ENCODE assay signal across 8 cellular contexts in the genomic region with DNA sequence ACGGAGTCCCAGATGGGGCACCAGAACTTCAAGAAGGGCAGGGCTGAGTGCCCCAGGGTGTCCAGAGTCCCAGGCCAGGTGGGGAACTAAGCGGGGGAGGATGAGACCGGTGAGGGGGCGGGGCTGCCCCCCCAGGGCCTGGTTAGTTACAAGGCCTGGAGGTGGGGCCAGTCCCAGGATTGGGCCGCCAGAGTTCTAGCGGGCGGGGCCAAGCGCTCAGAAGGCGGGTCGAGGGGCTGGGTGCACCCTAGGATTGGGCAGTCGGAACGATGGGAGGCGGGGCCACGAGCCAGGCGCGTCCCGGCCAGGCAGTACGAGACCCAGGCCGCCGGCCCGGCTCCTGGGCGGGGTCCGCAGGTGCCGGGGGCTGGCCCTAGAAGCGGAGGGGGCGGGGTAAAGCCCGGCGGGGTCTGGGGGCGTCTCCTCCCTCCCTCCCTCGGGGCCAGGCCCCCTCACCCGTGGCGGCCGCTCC. TPM values are rescaled to one million over a fixed set of nuclear protein-coding genes. Genes with fewer than 3 reads are reported as not detected.
DNase-seq lines count a peak whose midpoint lies in the region; ATAC-seq and TF ChIP-seq lines count a peak whose summit lies in the region.

No MANE protein-coding gene starts in this region.

- no peaks in the 10 kb centered on the region for H3K9me3 Mint-ChIP-seq in T-helper 2 cell treated with Interferon-gamma antibody and Interleukin-4, amounts not matched to agents 5 μg/mL and 100 μg/mL, for 36 hours

- peak overlapping the region; percentile 82 for H3K4me3 Mint-ChIP-seq in T-helper 2 cell treated with Interferon-gamma antibody and Interleukin-4, amounts not matched to agents 5 μg/mL and 100 μg/mL, for 36 hours

- H3K27me3 Mint-ChIP-seq in T-helper 2 cell treated with Interferon-gamma antibody and Interleukin-4, amounts not matched to agents 5 μg/mL and 100 μg/mL, for 36 hours (ENCODE audit: low read depth): no peaks in the 10 kb centered on the region

- H3K36me3 ChIP-seq in ascending aorta (no peaks in the 10 kb centered on the region), rectal smooth muscle tissue (ENCODE audit: control insufficient read depth, insufficient read depth, low read length) (no peaks in the 10 kb centered on the region), aorta (ENCODE audit: control insufficient read depth in 1 of 2, insufficient read depth in 2 of 2, low read length in 1 of 2) (peaks cover 0 to 2% of the 10 kb centered on the region in 2 donors)

- TF ChIP-seq CTCF in ascending aorta (IDR thresholded peaks at IDR 0.05): no peak

- H3K9me3 ChIP-seq in ascending aorta (no peaks in the 10 kb centered on the region), aorta (ENCODE audit: control insufficient read depth, low read length) (no peaks in the 10 kb centered on the region)

- peak overlapping the region; percentile 87 for H3K27ac Mint-ChIP-seq in T-helper 2 cell treated with Interferon-gamma antibody and Interleukin-4, amounts not matched to agents 5 μg/mL and 100 μg/mL, for 36 hours

- H3K27me3 ChIP-seq in ascending aorta (no peaks in the 10 kb centered on the region), rectal smooth muscle tissue (ENCODE audit: control insufficient read depth, insufficient read depth, low read length) (no peaks in the 10 kb centered on the region), aorta (ENCODE audit: control insufficient read depth in 1 of 2, insufficient read depth in 2 of 2, low read length in 1 of 2) (no peaks in the 10 kb centered on the region)

- peak overlapping the region; percentile 73 for H3K9ac ChIP-seq in rectal smooth muscle tissue (ENCODE audit: low read length)

- H3K36me3 Mint-ChIP-seq in T-helper 2 cell treated with Interferon-gamma antibody and Interleukin-4, amounts not matched to agents 5 μg/mL and 100 μg/mL, for 36 hours (ENCODE audit: low read depth): peaks cover 10% of the 10 kb centered on the region

- ATAC-seq in GM18502 (IDR thresholded peaks at IDR 0.05; ENCODE audit: poor library complexity, unreplicated experiment) (peak; percentile 83), HG02970 (IDR thresholded peaks at IDR 0.05; ENCODE audit: low FRiP score, unreplicated experiment) (peak; percentile 85), aorta (ENCODE audit: low FRiP score) (peak; percentile 96)

- peak overlapping the region; percentile 84 to 94 for H3K4me3 ChIP-seq in ascending aorta
- H3K4me3 ChIP-seq in rectal smooth muscle tissue (ENCODE audit: low read length): peak overlapping the region; percentile 87
- H3K4me3 ChIP-seq in aorta (ENCODE audit: low read length in 2 of 2): peak overlapping the region; percentile 14 to 89

- peaks cover 14% of the 10 kb centered on the region for H3K4me1 Mint-ChIP-seq in T-helper 2 cell treated with Interferon-gamma antibody and Interleukin-4, amounts not matched to agents 5 μg/mL and 100 μg/mL, for 36 hours (ENCODE audit: low read depth)

- H3K27ac ChIP-seq in ascending aorta (peak overlapping the region; percentile 95 to 97), rectal smooth muscle tissue (ENCODE audit: low read depth, low read length) (peak overlapping the region; percentile 95), aorta (ENCODE audit: low read depth in 1 of 2, low read length in 2 of 2) (peak overlapping the region; percentile 71 to 79)

- 0 to 1% methylated on average over 19 to 33 of the region's 33 CpGs for WGBS in aorta, 2 donors

- H3K4me1 ChIP-seq in ascending aorta: peaks cover 2 to 6% of the 10 kb centered on the region in 2 donors
- H3K4me1 ChIP-seq in rectal smooth muscle tissue (ENCODE audit: control insufficient read depth, insufficient read depth, low read length): peaks cover 3% of the 10 kb centered on the region
- H3K4me1 ChIP-seq in aorta (ENCODE audit: control insufficient read depth in 1 of 2, insufficient read depth in 2 of 2, low read length in 2 of 2): no peaks in the 10 kb centered on the region

- intact Hi-C loops in ascending aorta (cut with DNase I) (loop anchor here (1.0 to 5.0 kb wide), 4 partner anchors 24 to 123 kb away; partner anchors contain the start of genes ECSIT, EPOR, ODAD3 and PRKCSH), aorta (cut with DNase I) (no loop called here)

- peak; percentile 74 to 88 for DNase-seq in NCI-H187 (lab: John Stamatoyannopoulos, UW)
- peak; percentile 97 for DNase-seq in T-helper 2 cell treated with Interferon-gamma antibody and Interleukin-4, amounts not matched to agents 5 μg/mL and 100 μg/mL, for 36 hours (ENCODE audit: low spot score)
- DNase-seq in ascending aorta (ENCODE audit: low spot score in 2 of 2): peak; percentile 93 to 98
- peak; percentile 98 for DNase-seq in hepatic stellate cell (ENCODE audit: low spot score)
- peak; percentile 98 to 99 for DNase-seq in aorta

RNA-seq across cellular contexts. Expression of gene ZNF653, which starts 0.6 kb away (rescaled TPM):
- total RNA-seq in ascending aorta (7.6 TPM), aorta (10 to 100 TPM; 11.4 to 11.6 TPM)
- polyA plus RNA-seq in aorta: 10 to 100 TPM in 1 of 2 donors, 1 to 10 TPM in 1; 5.4 to 22.5 TPM

RNA-seq across cellular contexts. Expression of gene ECSIT, which starts 23.9 kb away (rescaled TPM):
- total RNA-seq in ascending aorta (27.5 TPM), aorta (10 to 100 TPM; 27.7 to 27.8 TPM)
- polyA plus RNA-seq in aorta: 10 to 100 TPM; 39.9 to 72.5 TPM

RNA-seq across cellular contexts. Expression of gene ELAVL3, which starts 24.2 kb away (rescaled TPM):
- total RNA-seq in ascending aorta (not detected), aorta (not detected)
- under 1 TPM; 0.13 to 0.56 TPM for polyA plus RNA-seq in aorta

RNA-seq across cellular contexts. Expression of gene CNN1, which starts 33.6 kb away (rescaled TPM):
- total RNA-seq in ascending aorta (477 TPM), aorta (1,000 to 10,000 TPM in 1 of 2 donors, 100 to 1,000 TPM in 1; 406 to 1,055 TPM)
- 100 to 1,000 TPM; 547 to 569 TPM for polyA plus RNA-seq in aorta

RNA-seq across cellular contexts. Expression of gene ELOF1, which starts 54.0 kb away (rescaled TPM):
- total RNA-seq in ascending aorta: 28.9 TPM
- total RNA-seq in aorta: 10 to 100 TPM; 30.9 to 33.6 TPM
- 10 to 100 TPM; 37.8 to 75.4 TPM for polyA plus RNA-seq in aorta

Comparison
In these comparisons a context has a peak if more than half of its experiments do, and no peak if none do; other contexts are left out.
1. Peak in every context shown above with its lines: DNase-seq, ATAC-seq, H3K4me3 ChIP-seq and H3K27ac ChIP-seq.